In the genomic region with DNA sequence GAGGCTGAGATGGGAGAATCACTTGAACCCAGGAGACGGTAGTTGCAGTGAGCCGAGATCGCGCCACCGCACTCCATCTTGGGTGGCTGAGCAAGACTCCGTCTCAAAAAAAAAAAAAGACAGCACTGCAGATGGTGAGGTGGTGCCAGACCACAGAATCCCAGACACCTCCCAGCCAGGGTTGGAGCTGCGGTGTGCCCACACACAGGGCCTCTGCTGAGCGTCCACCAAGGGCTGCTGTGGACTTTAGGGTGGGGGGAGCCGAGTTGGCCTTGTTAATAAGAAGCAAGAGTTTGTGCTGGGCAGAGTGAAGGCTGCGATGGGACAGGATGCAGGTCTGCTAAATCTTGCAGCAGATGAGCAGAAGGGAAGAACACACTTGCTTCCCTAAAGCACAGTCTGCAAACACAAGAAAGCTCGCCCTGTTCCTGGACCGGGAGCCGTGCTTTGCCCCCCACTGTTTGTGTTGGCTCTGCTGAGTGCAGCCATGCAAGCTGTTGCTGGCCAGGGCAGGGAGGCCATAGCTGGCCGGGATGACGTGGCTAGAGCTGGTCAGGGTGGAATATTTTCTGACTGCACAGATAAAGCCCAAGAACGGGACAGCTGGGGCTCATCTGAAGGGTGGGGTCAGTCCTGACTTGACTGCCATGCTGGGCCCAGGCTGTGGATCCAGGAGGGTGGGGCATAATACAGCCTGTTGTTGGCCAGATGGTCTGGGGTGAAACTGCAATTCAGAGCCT, we compare ENCODE assay signal across 9 cellular contexts. TPM values are rescaled to one million over a fixed set of nuclear protein-coding genes. Genes with fewer than 3 reads are reported as not detected.
DNase-seq lines count a peak whose midpoint lies in the region; ATAC-seq and TF ChIP-seq lines count a peak whose summit lies in the region.
"Had no signal": no experiment of that assay in that cellular context is flagged by ENCODE, and none has a peak within 500 bp of the region (broad histone marks: within the 10 kb centered on the region; RNA-seq: fewer than 3 reads in every experiment).

No MANE protein-coding gene starts in this region.

- no peak for ATAC-seq in memory B cell (ENCODE audit: low read depth)

- POLR2A ChIA-PET in GM10248 (lab: Yijun Ruan, JAX): no interaction called here
- POLR2A ChIA-PET in activated CD4-positive, alpha-beta T cell treated with anti-CD3 and anti-CD28 coated beads, Interleukin-2, amount 10 ng/mL, durations not matched to agents 7 days and 5 days (lab: Charles Lee): no interaction called here

- H4K20me1 ChIP-seq in MM.1S (ENCODE audit: insufficient read depth, low read length): no peaks in the 10 kb centered on the region

- peak overlapping the region; percentile 45 for H3K27ac Mint-ChIP-seq in memory B cell
- H3K27ac Mint-ChIP-seq in activated CD4-positive, alpha-beta T cell treated with anti-CD3 and anti-CD28 coated beads, Interleukin-2, amount 10 ng/mL, durations not matched to agents 7 days and 5 days: no peak overlapping the region
- H3K27ac Mint-ChIP-seq: activated naive CD8-positive, alpha-beta T cell treated with anti-CD3 and anti-CD28 coated beads, Interleukin-2, amount 10 ng/mL, durations not matched to agents 7 days and 5 days had no signal

- 77 to 79% methylated on average over 16 of the region's 16 CpGs for WGBS in esophagus, 2 donors
- 75 to 97% methylated on average over 6 to 16 of the region's 16 CpGs for WGBS in transverse colon (ENCODE audit: low coverage in 1 of 2), 2 donors

- H2AFZ ChIP-seq in MM.1S (ENCODE audit: low read length): no peak overlapping the region

- H3K27me3 Mint-ChIP-seq in memory B cell: no peaks in the 10 kb centered on the region
- H3K27me3 Mint-ChIP-seq in activated CD4-positive, alpha-beta T cell treated with anti-CD3 and anti-CD28 coated beads, Interleukin-2, amount 10 ng/mL, durations not matched to agents 7 days and 5 days: no peaks in the 10 kb centered on the region
- H3K27me3 Mint-ChIP-seq: activated naive CD8-positive, alpha-beta T cell treated with anti-CD3 and anti-CD28 coated beads, Interleukin-2, amount 10 ng/mL, durations not matched to agents 7 days and 5 days had no signal

- no peaks in the 10 kb centered on the region for H3K27me3 ChIP-seq in MG63
- H3K27me3 ChIP-seq in esophagus (ENCODE audit: control insufficient read depth in 1 of 2, insufficient read depth in 2 of 2, low read length in 2 of 2): no peaks in the 10 kb centered on the region
- H3K27me3 ChIP-seq in transverse colon: no peaks in the 10 kb centered on the region
- no peaks in the 10 kb centered on the region for H3K27me3 ChIP-seq in MM.1S (replicated peaks; ENCODE audit: insufficient read depth, low read length)

- intact Hi-C loops in transverse colon (cut with DNase I; ENCODE audit: low total_unique reads): no loop called here

- H3K27ac ChIP-seq in esophagus (ENCODE audit: low read depth in 2 of 2, low read length in 1 of 2) (peak overlapping the region; percentile 54 to 56), transverse colon (peak overlapping the region; percentile 51 to 80 (median 78)), MM.1S (ENCODE audit: low read length) (no peak overlapping the region)

- TF ChIP-seq POLR2A in transverse colon (IDR thresholded peaks at IDR 0.05): no peak

- H3K4me2 ChIP-seq in MM.1S (ENCODE audit: low read depth, low read length): no peak overlapping the region

- H3K4me3 Mint-ChIP-seq in memory B cell: no peak overlapping the region
- no peak overlapping the region for H3K4me3 Mint-ChIP-seq in activated CD4-positive, alpha-beta T cell treated with anti-CD3 and anti-CD28 coated beads, Interleukin-2, amount 10 ng/mL, durations not matched to agents 7 days and 5 days
- H3K4me3 Mint-ChIP-seq: activated naive CD8-positive, alpha-beta T cell treated with anti-CD3 and anti-CD28 coated beads, Interleukin-2, amount 10 ng/mL, durations not matched to agents 7 days and 5 days had no signal

- CTCF ChIA-PET in GM10248 (lab: Yijun Ruan, JAX): no interaction called here
- CTCF ChIA-PET in activated CD4-positive, alpha-beta T cell treated with anti-CD3 and anti-CD28 coated beads, Interleukin-2, amount 10 ng/mL, durations not matched to agents 7 days and 5 days (lab: Charles Lee): interaction anchor here (0.6 to 1.0 kb wide), 2 partner anchors 24 to 283 kb away, joined by 3 read pairs; no protein-coding TSS in a partner anchor

- DNase-seq in MG63: peak; percentile 98
- DNase-seq in memory B cell (ENCODE audit: low spot score in 2 of 2): no peak
- DNase-seq in transverse colon: peak; percentile 52
- DNase-seq in GM10248 (ENCODE audit: extremely low spot score): no peak
- no peak for DNase-seq in activated CD4-positive, alpha-beta T cell treated with anti-CD3 and anti-CD28 coated beads, Interleukin-2, amount 10 ng/mL, durations not matched to agents 7 days and 5 days
- DNase-seq in MM.1S: no peak
- DNase-seq: activated naive CD8-positive, alpha-beta T cell treated with anti-CD3 and anti-CD28 coated beads, Interleukin-2, amount 10 ng/mL, durations not matched to agents 7 days and 5 days; NCI-H82 had no signal

- TF ChIP-seq CTCF in transverse colon (IDR thresholded peaks at IDR 0.05): no peak
- no peak for TF ChIP-seq CTCF in GM10248 (IDR thresholded peaks at IDR 0.05; ENCODE audit: control extremely low read depth, extremely low read depth, low read depth, missing control alignments)
- TF ChIP-seq CTCF in MM.1S (IDR thresholded peaks at IDR 0.05; ENCODE audit: low read length): no peak

- no peaks in the 10 kb centered on the region for H3K9me3 ChIP-seq in MG63
- no peaks in the 10 kb centered on the region for H3K9me3 ChIP-seq in esophagus (ENCODE audit: control insufficient read depth in 2 of 2, insufficient read depth in 1 of 2, low read depth in 1 of 2, low read length in 1 of 2)
- no peaks in the 10 kb centered on the region for H3K9me3 ChIP-seq in transverse colon
- no peaks in the 10 kb centered on the region for H3K9me3 ChIP-seq in MM.1S (replicated peaks; ENCODE audit: insufficient read depth, low read length)

- H3K36me3 Mint-ChIP-seq in memory B cell: peaks cover 19% of the 10 kb centered on the region
- H3K36me3 Mint-ChIP-seq in activated CD4-positive, alpha-beta T cell treated with anti-CD3 and anti-CD28 coated beads, Interleukin-2, amount 10 ng/mL, durations not matched to agents 7 days and 5 days (ENCODE audit: low read depth): peaks cover 38% of the 10 kb centered on the region

- peaks cover 3% of the 10 kb centered on the region for H3K4me1 Mint-ChIP-seq in memory B cell
- peaks cover 9% of the 10 kb centered on the region for H3K4me1 Mint-ChIP-seq in activated CD4-positive, alpha-beta T cell treated with anti-CD3 and anti-CD28 coated beads, Interleukin-2, amount 10 ng/mL, durations not matched to agents 7 days and 5 days

- no peaks in the 10 kb centered on the region for H3K9me3 Mint-ChIP-seq in memory B cell
- H3K9me3 Mint-ChIP-seq in activated CD4-positive, alpha-beta T cell treated with anti-CD3 and anti-CD28 coated beads, Interleukin-2, amount 10 ng/mL, durations not matched to agents 7 days and 5 days: no peaks in the 10 kb centered on the region
- H3K9me3 Mint-ChIP-seq: activated naive CD8-positive, alpha-beta T cell treated with anti-CD3 and anti-CD28 coated beads, Interleukin-2, amount 10 ng/mL, durations not matched to agents 7 days and 5 days had no signal

- no peaks in the 10 kb centered on the region for H3F3A ChIP-seq in MM.1S (ENCODE audit: insufficient read depth, low read length)

- peaks cover 4 to 8% of the 10 kb centered on the region in 2 donors for H3K4me1 ChIP-seq in esophagus (ENCODE audit: control insufficient read depth in 2 of 2, insufficient read depth in 2 of 2, low read length in 1 of 2)
- peaks cover 0 to 31% (median 18%) of the 10 kb centered on the region in 4 donors for H3K4me1 ChIP-seq in transverse colon
- H3K4me1 ChIP-seq in MM.1S (ENCODE audit: low read length): no peaks in the 10 kb centered on the region

- no peaks in the 10 kb centered on the region for H3K79me2 ChIP-seq in MM.1S (ENCODE audit: low read length)

- in situ Hi-C loops in transverse colon (cut with MboI; ENCODE audit: low pct_ligation_motif_present in 1 of 4, low pct_unique_long_range_greater_than_20kb in 1 of 4, low sequenced_read_pairs in 3 of 4): no loop called here

- H3K36me3 ChIP-seq in MG63 (peaks cover 78% of the 10 kb centered on the region), esophagus (ENCODE audit: control insufficient read depth in 2 of 2, insufficient read depth in 2 of 2, low read length in 1 of 2) (peaks cover 13 to 46% of the 10 kb centered on the region in 2 donors), transverse colon (peaks cover 0 to 43% (median 11%) of the 10 kb centered on the region in 4 donors), MM.1S (replicated peaks; ENCODE audit: insufficient read depth, low read length) (no peaks in the 10 kb centered on the region)

- H3K9ac ChIP-seq in MM.1S (ENCODE audit: low read length): no peak overlapping the region

- H3K9me2 ChIP-seq in MM.1S (replicated peaks; ENCODE audit: insufficient read depth, low read length): no peaks in the 10 kb centered on the region

- TF ChIP-seq EP300 in transverse colon (IDR thresholded peaks at IDR 0.05; ENCODE audit: low read depth): no peak

- H3K4me3 ChIP-seq in MG63 (peak overlapping the region; percentile 1; the same call in 1 of the 2 replicates), esophagus (ENCODE audit: low read depth in 1 of 2, low read length in 2 of 2) (no peak overlapping the region), transverse colon (no peak overlapping the region), MM.1S (ENCODE audit: low read length) (no peak overlapping the region)

RNA-seq across cellular contexts. Expression of gene KMT5A, which starts 14.4 kb away (rescaled TPM):
- 53.0 and 76.8 TPM in 2 replicates for total RNA-seq in MG63 (2014; rRNA removed; shearing (Covaris generic); ENCODE audit: low replicate concordance)
- polyA plus RNA-seq in esophagus: 10 to 100 TPM; 31.2 to 39.7 TPM
- 10 to 100 TPM; 32.9 to 43.8 (median 34.4) TPM for total RNA-seq in transverse colon
- 10 to 100 TPM; 73.6 to 85.3 TPM for total RNA-seq in activated CD4-positive, alpha-beta T cell treated with anti-CD3 and anti-CD28 coated beads, Interleukin-2, amount 10 ng/mL, durations not matched to agents 7 days and 5 days

RNA-seq across cellular contexts. Expression of gene SBNO1, which starts 33.7 kb away (rescaled TPM):
- 9.7 and 13.8 TPM in 2 replicates for total RNA-seq in MG63 (2014; rRNA removed; shearing (Covaris generic); ENCODE audit: low replicate concordance)
- polyA plus RNA-seq in esophagus: 1 to 10 TPM; 4.1 to 4.8 TPM
- total RNA-seq in transverse colon: 10 to 100 TPM; 14.6 to 26.9 (median 23.8) TPM
- 10 to 100 TPM; 38.1 to 41.8 TPM for total RNA-seq in activated CD4-positive, alpha-beta T cell treated with anti-CD3 and anti-CD28 coated beads, Interleukin-2, amount 10 ng/mL, durations not matched to agents 7 days and 5 days

RNA-seq across cellular contexts. Expression of gene RILPL2, which starts 38.1 kb away (rescaled TPM):
- total RNA-seq in MG63 (2014; rRNA removed; shearing (Covaris generic); ENCODE audit: low replicate concordance): 1.9 and 3.5 TPM in 2 replicates
- polyA plus RNA-seq in esophagus: 1 to 10 TPM; 1.6 to 2.3 TPM
- 1 to 10 TPM in 3 of 4 donors, under 1 TPM in 1; 0.60 to 2.7 (median 1.4) TPM for total RNA-seq in transverse colon
- 1 to 10 TPM; 6.0 to 6.5 TPM for total RNA-seq in activated CD4-positive, alpha-beta T cell treated with anti-CD3 and anti-CD28 coated beads, Interleukin-2, amount 10 ng/mL, durations not matched to agents 7 days and 5 days

RNA-seq across cellular contexts. Expression of gene SNRNP35, which starts 59.6 kb away (rescaled TPM):
- 2.8 and 16.4 TPM in 2 replicates for total RNA-seq in MG63 (2014; rRNA removed; shearing (Covaris generic); ENCODE audit: low replicate concordance)
- polyA plus RNA-seq in esophagus: 10 to 100 TPM; 26.1 to 65.4 TPM
- total RNA-seq in transverse colon: 10 to 100 TPM in 3 of 4 donors, 1 to 10 TPM in 1; 8.6 to 30.0 (median 25.7) TPM
- 10 to 100 TPM; 24.8 to 31.7 TPM for total RNA-seq in activated CD4-positive, alpha-beta T cell treated with anti-CD3 and anti-CD28 coated beads, Interleukin-2, amount 10 ng/mL, durations not matched to agents 7 days and 5 days

Comparison
In these comparisons a context has a peak if more than half of its experiments do, and no peak if none do; other contexts are left out.
1. DNase-seq: peak in MG63 (single experiment) and transverse colon (single experiment); none in memory B cell (0 of 2), GM10248 (single experiment), activated CD4-positive, alpha-beta T cell treated with anti-CD3 and anti-CD28 coated beads, Interleukin-2, amount 10 ng/mL, durations not matched to agents 7 days and 5 days (single experiment) and MM.1S (single experiment).